In genomic region chr4:158811704-158812103, GRCh38 we compare ENCODE assay signal across 8 cellular contexts. TPM values are rescaled to one million over a fixed set of nuclear protein-coding genes. Genes with fewer than 3 reads are reported as not detected.
DNase-seq lines count a peak whose midpoint lies in the region; ATAC-seq and FAIRE-seq lines count a peak whose summit lies in the region.

No MANE protein-coding gene starts in this region.

- H3K36me3 Mint-ChIP-seq in T-helper 17 cell (ENCODE audit: low read depth), result no peaks in the 10 kb centered on the region

- no peaks in the 10 kb centered on the region for H3K27me3 Mint-ChIP-seq in T-helper 17 cell

- no peak overlapping the region for H3K27ac Mint-ChIP-seq in T-helper 17 cell

- intact Hi-C loops in right cardiac atrium (cut with DNase I), result loop anchor here in 1 of 4 donors (5.0 kb wide), 1 partner anchor 44 kb away; the partner anchor contains the start of gene FNIP2

- H3K4me3 Mint-ChIP-seq in T-helper 17 cell, result no peak overlapping the region

- ATAC-seq in GM21717 (IDR thresholded peaks at IDR 0.05; ENCODE audit: unreplicated experiment) (peak; percentile 29), T-helper 17 cell (peak; percentile 47), right cardiac atrium (peak; percentile 52 to 66)

- H3K4me1 Mint-ChIP-seq in T-helper 17 cell, result peaks cover 27% of the 10 kb centered on the region

- peak; percentile 79 to 82 for DNase-seq in AML-193 (lab: John Stamatoyannopoulos, UW)
- no peak for DNase-seq in T-helper 17 cell
- peak in 1 of 3 donors; percentile 51 for DNase-seq in right cardiac atrium
- peak; percentile 31 for DNase-seq in superior temporal gyrus (ENCODE audit: extremely low spot score)
- DNase-seq in NCI-H524 treated with DMSO at 0.1 percent for 48 hours (lab: John Stamatoyannopoulos, UW), result no peak
- no peak for DNase-seq in RPMI8226
- no peak for DNase-seq in RCC 7860 (ENCODE audit: low spot score)

- H3K4me3 ChIP-seq in right cardiac atrium (ENCODE audit: low read length), result no peak overlapping the region

- no peak for FAIRE-seq in RCC 7860 (lab: Jason Lieb, UNC)

- H3K9me3 ChIP-seq in T-helper 17 cell (ENCODE audit: control insufficient read depth, low read length, poor library complexity, severe bottlenecking) (no peaks in the 10 kb centered on the region), right cardiac atrium (ENCODE audit: control insufficient read depth, low read length) (no peaks in the 10 kb centered on the region)

- WGBS in right cardiac atrium, result 27% methylated on average over 6 of the region's 6 CpGs

- peaks cover 13% of the 10 kb centered on the region for H3K4me1 ChIP-seq in right cardiac atrium (ENCODE audit: control insufficient read depth, insufficient read depth, low read length)

- H3K27ac ChIP-seq in right cardiac atrium (ENCODE audit: low read length), result peak overlapping the region; percentile 82

- no peaks in the 10 kb centered on the region for H3K27me3 ChIP-seq in right cardiac atrium (ENCODE audit: control insufficient read depth, insufficient read depth)

RNA-seq across cellular contexts. Expression of gene FNIP2, which starts 42.9 kb away (rescaled TPM):
- total RNA-seq in T-helper 17 cell, result 10 to 100 TPM in 1 of 2 donors, 1 to 10 TPM in 1; 7.7 to 11.5 TPM
- 10 to 100 TPM; 37.0 to 59.5 (median 48.3) TPM for total RNA-seq in right cardiac atrium
- 16.4 TPM for polyA plus RNA-seq in right cardiac atrium

Comparison
In these comparisons a context has a peak if more than half of its experiments do, and no peak if none do; other contexts are left out.
1. DNase-seq: peak in AML-193 (2 of 2) and superior temporal gyrus (single experiment); none in T-helper 17 cell (0 of 3), NCI-H524 treated with DMSO at 0.1 percent for 48 hours (single experiment), RPMI8226 (single experiment) and RCC 7860 (single experiment).
2. Peak in every context shown above with its lines, with median percentiles within 50 percentile points of each other: ATAC-seq.